Comparison of ENCODE assay signal across 17 cellular contexts in genomic region chrX:154350429-154351182, GRCh38. TPM values are rescaled to one million over a fixed set of nuclear protein-coding genes. Genes with fewer than 3 reads are reported as not detected.
A peak's percentile ranks its signal among the peaks of the same experiment; 100 is the strongest.
DNase-seq lines count a peak whose midpoint lies in the region; ATAC-seq, FAIRE-seq and TF ChIP-seq lines count a peak whose summit lies in the region.
"Had no signal": no experiment of that assay in that cellular context is flagged by ENCODE, and none has a peak within 500 bp of the region (broad histone marks: within the 10 kb centered on the region; RNA-seq: fewer than 3 reads in every experiment).

No MANE protein-coding gene starts in this region.

- intact Hi-C loops in CD14-positive monocyte (cut with micrococcal nuclease), result no loop called here

- no peak overlapping the region for H3K27ac ChIP-seq in astrocyte (ENCODE audit: low read depth, low read length)
- H3K27ac ChIP-seq: pancreas had no signal

- H3K36me3 ChIP-seq in astrocyte (ENCODE audit: insufficient read depth, low read length), result peaks cover 25% of the 10 kb centered on the region

- H2AFZ ChIP-seq in astrocyte (ENCODE audit: low read depth, low read length), result no peak overlapping the region

- H3K4me1 Mint-ChIP-seq in CD14-positive monocyte (peaks cover 21% of the 10 kb centered on the region), astrocyte (ENCODE audit: low read depth, unreplicated experiment) (peaks cover 4% of the 10 kb centered on the region), naive B cell (peaks cover 16 to 31% (median 22%) of the 10 kb centered on the region in 3 donors)

- TF ChIP-seq CTCF in CD14-positive monocyte (IDR thresholded peaks at IDR 0.05), result peak; percentile 13
- no peak for TF ChIP-seq CTCF in astrocyte (IDR thresholded peaks at IDR 0.05; ENCODE audit: insufficient read depth, low read depth, low read length)

- H3K27ac Mint-ChIP-seq in CD14-positive monocyte (peak overlapping the region in 6 of 7 donors; percentile 12 to 72 (median 53)), astrocyte (ENCODE audit: unreplicated experiment) (peak overlapping the region; percentile 47), naive B cell (peak overlapping the region in 3 of 6 donors; percentile 66 to 82 (median 77))

- H4K20me1 ChIP-seq in astrocyte (ENCODE audit: insufficient read depth, low read length), result peaks cover 81% of the 10 kb centered on the region

- H3K9me3 ChIP-seq in astrocyte (ENCODE audit: insufficient read depth, low read depth, low read length), result no peaks in the 10 kb centered on the region
- H3K9me3 ChIP-seq: pancreas had no signal

- DNase-seq in CD14-positive monocyte (ENCODE audit: low spot score), result peak; percentile 19
- peak; percentile 20 for DNase-seq in EH (ENCODE audit: low read depth)
- DNase-seq in astrocyte (ENCODE audit: low read depth), result no peak
- DNase-seq in naive B cell, result no peak
- DNase-seq in GM19239 (ENCODE audit: insufficient read length, low spot score), result no peak
- DNase-seq in NCI-H146 treated with DMSO at 0.1 percent for 48 hours (lab: John Stamatoyannopoulos, UW; ENCODE audit: unreplicated experiment), result no peak
- DNase-seq in LoVo (ENCODE audit: low spot score), result no peak
- no peak for DNase-seq in NCI-H446 (lab: John Stamatoyannopoulos, UW)
- DNase-seq: anterior cingulate cortex, Kasumi-1, NCI-H146, NCI-H446 treated with DMSO at 0.1 percent for 48 hours had no signal

- H3K27me3 Mint-ChIP-seq in CD14-positive monocyte (ENCODE audit: low read depth in 3 of 3), result peaks cover 0 to 4% (median 0%) of the 10 kb centered on the region in 3 donors
- no peaks in the 10 kb centered on the region for H3K27me3 Mint-ChIP-seq in astrocyte (ENCODE audit: low read depth, unreplicated experiment)
- H3K27me3 Mint-ChIP-seq in naive B cell, result no peaks in the 10 kb centered on the region

- peaks cover 14% of the 10 kb centered on the region for H3K79me2 ChIP-seq in astrocyte (ENCODE audit: insufficient read depth, low read length)

- H3K9me3 Mint-ChIP-seq in CD14-positive monocyte, result no peaks in the 10 kb centered on the region
- no peaks in the 10 kb centered on the region for H3K9me3 Mint-ChIP-seq in astrocyte (ENCODE audit: unreplicated experiment)
- no peaks in the 10 kb centered on the region for H3K9me3 Mint-ChIP-seq in naive B cell

- ATAC-seq in naive B cell (ENCODE audit: low read depth in 2 of 2), result no peak
- ATAC-seq: HCT116, pancreas, SK-N-SH treated with all-trans-retinoic acid at 6 μM for 48 hours had no signal

- H3K36me3 Mint-ChIP-seq in CD14-positive monocyte (peaks cover 44 to 66% of the 10 kb centered on the region in 2 donors), astrocyte (ENCODE audit: low read depth, unreplicated experiment) (peaks cover 3% of the 10 kb centered on the region), naive B cell (no peaks in the 10 kb centered on the region)

- H3K4me3 ChIP-seq in astrocyte (ENCODE audit: insufficient read depth, low read depth, low read length), result no peak overlapping the region
- H3K4me3 ChIP-seq: pancreas had no signal

- no peak overlapping the region for H3K4me2 ChIP-seq in astrocyte (ENCODE audit: low read length)

- H3K4me1 ChIP-seq in astrocyte (ENCODE audit: insufficient read depth, low read length), result no peaks in the 10 kb centered on the region
- H3K4me1 ChIP-seq: pancreas had no signal

- FAIRE-seq in astrocyte (lab: Jason Lieb, UNC), result no peak
- FAIRE-seq in GM19239 (lab: Jason Lieb, UNC), result no peak
- FAIRE-seq: pancreas had no signal

- no peaks in the 10 kb centered on the region for H3K27me3 ChIP-seq in astrocyte (ENCODE audit: insufficient read depth, low read length)
- H3K27me3 ChIP-seq: pancreas had no signal

- H3K4me3 Mint-ChIP-seq in CD14-positive monocyte (no peak overlapping the region), astrocyte (ENCODE audit: unreplicated experiment) (no peak overlapping the region), naive B cell (peak overlapping the region in 6 of 8 donors; percentile 29 to 67 (median 46))

- H3K9ac ChIP-seq in astrocyte (ENCODE audit: low read length), result no peak overlapping the region

RNA-seq across cellular contexts. Expression of gene FLNA, which starts 23.8 kb away (rescaled TPM):
- 100 to 1,000 TPM; 111 to 219 TPM for polyA plus RNA-seq in CD14-positive monocyte
- 2,809 and 2,978 TPM in 2 replicates for total RNA-seq in astrocyte
- 100 to 1,000 TPM in 2 of 6 donors, 10 to 100 TPM in 4; 39.6 to 269 (median 78.3) TPM for polyA plus RNA-seq in naive B cell (ENCODE audit: low read depth in 6 of 6)

RNA-seq across cellular contexts. Expression of gene EMD, which starts 28.5 kb away (rescaled TPM):
- polyA plus RNA-seq in CD14-positive monocyte (10 to 100 TPM; 14.0 to 17.6 TPM), naive B cell (ENCODE audit: low read depth in 6 of 6) (10 to 100 TPM; 25.0 to 29.6 (median 27.2) TPM)
- 75.6 and 75.7 TPM in 2 replicates for total RNA-seq in astrocyte

RNA-seq across cellular contexts. Expression of gene RPL10, which starts 47.6 kb away (rescaled TPM):
- 1,000 to 10,000 TPM; 1,536 to 1,724 TPM for polyA plus RNA-seq in CD14-positive monocyte
- 1,848 and 1,967 TPM in 2 replicates for total RNA-seq in astrocyte
- 1,000 to 10,000 TPM; 3,636 to 5,147 (median 4,635) TPM for polyA plus RNA-seq in naive B cell (ENCODE audit: low read depth in 6 of 6)

RNA-seq across cellular contexts. Expression of gene TKTL1, which starts 55.0 kb away (rescaled TPM):
- polyA plus RNA-seq in CD14-positive monocyte, result under 1 TPM; 0.20 to 0.60 TPM
- not detected in 2 replicates for total RNA-seq in astrocyte
- polyA plus RNA-seq in naive B cell (ENCODE audit: low read depth in 6 of 6), result under 1 TPM in 5 of 6 donors, not detected in 1; 0.27 to 0.57 (median 0.38) TPM
- total RNA-seq: pancreas had no signal
- polyA plus RNA-seq: pancreas had no signal

RNA-seq across cellular contexts. Expression of gene TEX28, which starts 55.7 kb away (rescaled TPM):
- polyA plus RNA-seq in CD14-positive monocyte, result not detected
- not detected in 2 replicates for total RNA-seq in astrocyte
- not detected for polyA plus RNA-seq in naive B cell (ENCODE audit: low read depth in 6 of 6)
- total RNA-seq: mesenteric fat pad, pancreas, temporal lobe had no signal
- polyA plus RNA-seq: pancreas had no signal

Comparison
In these comparisons a context has a peak if more than half of its experiments do, and no peak if none do; other contexts are left out.
1. DNase-seq: peak in CD14-positive monocyte (single experiment) and EH (single experiment); none in astrocyte (single experiment), naive B cell (single experiment), GM19239 (single experiment), NCI-H146 treated with DMSO at 0.1 percent for 48 hours (single experiment), LoVo (single experiment) and NCI-H446 (0 of 2).
2. H3K4me3 Mint-ChIP-seq: peak in naive B cell (6 of 8); none in CD14-positive monocyte (0 of 2) and astrocyte (single experiment).